ENCODE assay signal across 15 cellular contexts in genomic region chr3:58563386-58564035, GRCh38. TPM values are rescaled to one million over a fixed set of nuclear protein-coding genes. Genes with fewer than 3 reads are reported as not detected.
DNase-seq lines count a peak whose midpoint lies in the region; ATAC-seq, FAIRE-seq and TF ChIP-seq lines count a peak whose summit lies in the region.
"Had no signal": no experiment of that assay in that cellular context is flagged by ENCODE, and none has a peak within 500 bp of the region (broad histone marks: within the 10 kb centered on the region; RNA-seq: fewer than 3 reads in every experiment).

No MANE protein-coding gene starts in this region.

- no peaks in the 10 kb centered on the region for H3K9me3 ChIP-seq in Panc1 (ENCODE audit: control insufficient read depth, insufficient read depth, low read depth, low read length)
- H3K9me3 ChIP-seq in endodermal cell (ENCODE audit: control insufficient read depth, low read length), result no peaks in the 10 kb centered on the region
- H3K9me3 ChIP-seq: psoas muscle had no signal

- CTCF ChIA-PET in Panc1 (lab: Charles Lee), result no interaction called here

- H3K27ac ChIP-seq in Panc1 (ENCODE audit: low read length) (no peak overlapping the region), endodermal cell (ENCODE audit: low read depth, low read length) (no peak overlapping the region)
- H3K27ac ChIP-seq: C4-2B, psoas muscle had no signal

- POLR2A ChIA-PET in Panc1 (lab: Charles Lee), result no interaction called here

- no TSS peak for BruUV-seq in Panc1 (replicated peaks; lab: Mats Ljungman, UMichigan)

- TF ChIP-seq POLR2A in H54 (IDR thresholded peaks at IDR 0.05; ENCODE audit: low read depth, low read length), result no peak

- no peak overlapping the region for H3K9ac ChIP-seq in endodermal cell (ENCODE audit: extremely low read depth, low read length, poor library complexity, severe bottlenecking)

- H3K4me3 ChIP-seq in Panc1 (ENCODE audit: low read depth in 2 of 2, low read length in 2 of 2) (no peak overlapping the region), endodermal cell (ENCODE audit: low read length) (no peak overlapping the region)
- H3K4me3 ChIP-seq: GM12878, psoas muscle had no signal

- TF ChIP-seq CTCF in Panc1 (IDR thresholded peaks at IDR 0.05) (no peak), endodermal cell (conservative IDR thresholded peaks at IDR 0.05) (no peak)

- H3K36me3 ChIP-seq in Panc1 (ENCODE audit: control insufficient read depth, insufficient read depth, low read length), result no peaks in the 10 kb centered on the region
- no peaks in the 10 kb centered on the region for H3K36me3 ChIP-seq in endodermal cell (ENCODE audit: control insufficient read depth, insufficient read depth, low read length)

- peaks cover 3% of the 10 kb centered on the region for H3K27me3 Mint-ChIP-seq in endodermal cell (ENCODE audit: insufficient read depth)
- H3K27me3 Mint-ChIP-seq: activated CD4-positive, alpha-beta T cell treated with anti-CD3 and anti-CD28 coated beads, Interleukin-2, amount 10 ng/mL, durations not matched to agents 7 days and 5 days had no signal

- 79% methylated on average over 6 of the region's 6 CpGs for WGBS in endodermal cell (ENCODE audit: insufficient coverage in 1 of 2, insufficient read length in 1 of 2), 2 experiments

- DNase-seq in H54 (ENCODE audit: insufficient read length, low spot score), result peak; percentile 64
- DNase-seq in Panc1 (ENCODE audit: low read depth, low spot score), result no peak
- DNase-seq in endodermal cell, result peak; percentile 54
- DNase-seq in renal cortical epithelial cell (ENCODE audit: low read depth), result peak; percentile 65
- no peak for DNase-seq in stimulated activated naive CD4-positive, alpha-beta T cell (lab: John Stamatoyannopoulos, UW)
- DNase-seq in DMS53 treated with DMSO at 0.1 percent for 48 hours (lab: John Stamatoyannopoulos, UW; ENCODE audit: unreplicated experiment), result no peak
- DNase-seq: activated CD4-positive, alpha-beta T cell treated with anti-CD3 and anti-CD28 coated beads, Interleukin-2, amount 10 ng/mL, durations not matched to agents 7 days and 5 days; activated T-cell treated with anti-CD3 and anti-CD28 coated beads, Interleukin-2, amount 50 U/mL, for 24 hours; erythroblast; NCI-H2081 treated with DMSO at 0.1 percent for 48 hours; NCI-H748 treated with DMSO at 0.1 percent for 48 hours; psoas muscle had no signal

- peaks cover 7% of the 10 kb centered on the region for H3K4me1 ChIP-seq in Panc1 (ENCODE audit: control insufficient read depth, insufficient read depth, low read length)
- H3K4me1 ChIP-seq in endodermal cell (ENCODE audit: control insufficient read depth, insufficient read depth, low read length), result peaks cover 5% of the 10 kb centered on the region
- H3K4me1 ChIP-seq: psoas muscle had no signal

- H3K9me3 Mint-ChIP-seq in endodermal cell, result no peaks in the 10 kb centered on the region
- H3K9me3 Mint-ChIP-seq: activated CD4-positive, alpha-beta T cell treated with anti-CD3 and anti-CD28 coated beads, Interleukin-2, amount 10 ng/mL, durations not matched to agents 7 days and 5 days; activated T-cell treated with anti-CD3 and anti-CD28 coated beads, Interleukin-2, amount 50 U/mL, for 24 hours had no signal

- FAIRE-seq in H54 (lab: Jason Lieb, UNC), result no peak
- FAIRE-seq: GM12878 had no signal

- no peaks in the 10 kb centered on the region for H3K36me3 Mint-ChIP-seq in endodermal cell (ENCODE audit: low read depth)

- ATAC-seq in Panc1, result peak; percentile 70
- ATAC-seq in HG02870 (IDR thresholded peaks at IDR 0.05; ENCODE audit: unreplicated experiment), result no peak
- ATAC-seq: GM12878 had no signal

- in situ Hi-C loops in Panc1 (cut with HindIII; ENCODE audit: low pct_unique_long_range_greater_than_20kb, low sequenced_read_pairs), result no loop called here

- H3K27me3 ChIP-seq in Panc1 (ENCODE audit: control insufficient read depth, insufficient read depth, low read length) (no peaks in the 10 kb centered on the region), endodermal cell (ENCODE audit: control insufficient read depth, insufficient read depth, low read length, poor library complexity, severe bottlenecking) (no peaks in the 10 kb centered on the region)

- intact Hi-C loops in Panc1 (cut with micrococcal nuclease; ENCODE audit: unreplicated experiment), result no loop called here

- H3K4me3 Mint-ChIP-seq in endodermal cell, result no peak overlapping the region
- H3K4me3 Mint-ChIP-seq: activated CD4-positive, alpha-beta T cell treated with anti-CD3 and anti-CD28 coated beads, Interleukin-2, amount 10 ng/mL, durations not matched to agents 7 days and 5 days; activated T-cell treated with anti-CD3 and anti-CD28 coated beads, Interleukin-2, amount 50 U/mL, for 24 hours had no signal

- H3K4me1 Mint-ChIP-seq in endodermal cell, result peaks cover 28% of the 10 kb centered on the region
- H3K4me1 Mint-ChIP-seq: activated CD4-positive, alpha-beta T cell treated with anti-CD3 and anti-CD28 coated beads, Interleukin-2, amount 10 ng/mL, durations not matched to agents 7 days and 5 days had no signal

- peak overlapping the region; percentile 3 for H3K27ac Mint-ChIP-seq in endodermal cell
- H3K27ac Mint-ChIP-seq: activated CD4-positive, alpha-beta T cell treated with anti-CD3 and anti-CD28 coated beads, Interleukin-2, amount 10 ng/mL, durations not matched to agents 7 days and 5 days; activated T-cell treated with anti-CD3 and anti-CD28 coated beads, Interleukin-2, amount 50 U/mL, for 24 hours had no signal

RNA-seq across cellular contexts. Expression of gene FAM107A, which starts 13.7 kb away (rescaled TPM):
- total RNA-seq in Panc1 (2021; ENCODE audit: unreplicated experiment) (0.08 TPM), endodermal cell (not detected), renal cortical epithelial cell (0.60 and 0.87 TPM in 2 replicates)
- polyA plus RNA-seq in Panc1 (2012; ENCODE audit: insufficient read length), result 0.25 TPM
- polyA plus RNA-seq in endodermal cell (2013, experiment 1 of 2), result 2.4 TPM
- polyA plus RNA-seq in endodermal cell (2013, experiment 2 of 2), result 2.2 TPM
- total RNA-seq: activated CD4-positive, alpha-beta T cell treated with anti-CD3 and anti-CD28 coated beads, Interleukin-2, amount 10 ng/mL, durations not matched to agents 7 days and 5 days; GM12878 had no signal
- polyA plus RNA-seq: GM12878 had no signal

RNA-seq across cellular contexts. Expression of gene ACOX2, which starts 26.5 kb away (rescaled TPM):
- 3.2 TPM for total RNA-seq in Panc1 (2021; ENCODE audit: unreplicated experiment)
- polyA plus RNA-seq in Panc1 (2012; ENCODE audit: insufficient read length), result 3.3 TPM
- total RNA-seq in endodermal cell, result 1 to 10 TPM; 6.6 to 9.8 TPM
- polyA plus RNA-seq in endodermal cell (2013, experiment 1 of 2), result 6.2 TPM
- polyA plus RNA-seq in endodermal cell (2013, experiment 2 of 2), result 6.3 TPM
- 0.75 TPM in 1 of 2 replicates, not detected in the other for total RNA-seq in renal cortical epithelial cell
- total RNA-seq: activated CD4-positive, alpha-beta T cell treated with anti-CD3 and anti-CD28 coated beads, Interleukin-2, amount 10 ng/mL, durations not matched to agents 7 days and 5 days; GM12878 had no signal

Comparison
In these comparisons a context has a peak if more than half of its experiments do, and no peak if none do; other contexts are left out.
1. DNase-seq: peak in H54 (single experiment), endodermal cell (single experiment) and renal cortical epithelial cell (single experiment); none in Panc1 (single experiment), stimulated activated naive CD4-positive, alpha-beta T cell (0 of 6) and DMS53 treated with DMSO at 0.1 percent for 48 hours (single experiment).